ENCODE assay signal across 1 cellular context in genomic region chrX:16892504-16893362, GRCh38.
TF ChIP-seq lines count a peak whose summit lies in the region.

No MANE protein-coding gene starts in this region.

TF ChIP-seq in K562, 482 proteins besides CTCF, POLR2A, EP300 and RAD21 (continued from another document and continues in another):
- TF ChIP-seq MLLT1 (IDR thresholded peaks at IDR 0.05) (no peak), ZNF584 (CRISPR knock-in tag; IDR thresholded peaks at IDR 0.05; ENCODE audit: low read depth) (no peak), ZNF780A (CRISPR knock-in tag; IDR thresholded peaks at IDR 0.05) (no peak), MTA2 (IDR thresholded peaks at IDR 0.05; ENCODE audit: low read depth) (no peak), PHB2 (IDR thresholded peaks at IDR 0.05; ENCODE audit: low read depth) (no peak), NFIX (CRISPR knock-in tag; IDR thresholded peaks at IDR 0.05; ENCODE audit: low read depth) (no peak), ZNF75A (CRISPR knock-in tag; IDR thresholded peaks at IDR 0.05) (no peak), MBD1 (CRISPR knock-in tag; IDR thresholded peaks at IDR 0.05) (no peak), NR3C1 (CRISPR knock-in tag; IDR thresholded peaks at IDR 0.05) (no peak), BRF1 (IDR thresholded peaks at IDR 0.05; ENCODE audit: borderline replicate concordance, extremely low read depth, insufficient read length) (no peak), NFE2 (IDR thresholded peaks at IDR 0.05; ENCODE audit: low read depth) (no peak), ZNF217 (CRISPR knock-in tag; IDR thresholded peaks at IDR 0.05) (no peak), MAX (CRISPR knock-in tag; IDR thresholded peaks at IDR 0.05) (no peak), ZNF354B (CRISPR knock-in tag; IDR thresholded peaks at IDR 0.05) (no peak), CREM (IDR thresholded peaks at IDR 0.05; ENCODE audit: low read depth) (peak; percentile 40; the same call in 1 of the 2 replicates), RBM34 (IDR thresholded peaks at IDR 0.05; ENCODE audit: borderline replicate concordance, insufficient read depth, low read length) (no peak), ZNF507 (tag; conservative IDR thresholded peaks at IDR 0.05) (no peak), ZKSCAN3 (CRISPR knock-in tag; IDR thresholded peaks at IDR 0.05) (no peak), RFX7 (CRISPR knock-in tag; IDR thresholded peaks at IDR 0.05) (no peak), ZC3H8 (IDR thresholded peaks at IDR 0.05) (no peak), PRMT5 (CRISPR knock-in tag; IDR thresholded peaks at IDR 0.05) (no peak), SMARCC2 (IDR thresholded peaks at IDR 0.05; ENCODE audit: low read depth) (no peak), L3MBTL2 (IDR thresholded peaks at IDR 0.05) (peak; percentile 39), HMBOX1 (IDR thresholded peaks at IDR 0.05) (no peak), POLR2H (tag; IDR thresholded peaks at IDR 0.05; ENCODE audit: low read depth) (no peak), RBFOX2 (IDR thresholded peaks at IDR 0.05; ENCODE audit: low read depth, low read length) (no peak), NFE2L1 (tag; IDR thresholded peaks at IDR 0.05; ENCODE audit: borderline replicate concordance, low read depth) (no peak), SREBF2 (CRISPR knock-in tag; IDR thresholded peaks at IDR 0.05) (no peak), KAT8 (IDR thresholded peaks at IDR 0.05; ENCODE audit: low read depth) (no peak), SIN3B (IDR thresholded peaks at IDR 0.05; ENCODE audit: low read depth) (no peak), CHD1 (IDR thresholded peaks at IDR 0.05; ENCODE audit: low read length) (no peak), USF1 (CRISPR knock-in tag; IDR thresholded peaks at IDR 0.05) (no peak), SIX5 (IDR thresholded peaks at IDR 0.05; ENCODE audit: borderline replicate concordance in 1 of 2, insufficient read depth in 1 of 2, low read depth in 1 of 2, low read length in 2 of 2) (no peak), ZFP91 (CRISPR knock-in tag; IDR thresholded peaks at IDR 0.05) (no peak), ELF1 (tag; IDR thresholded peaks at IDR 0.05) (peak; percentile 65), THRB (CRISPR knock-in tag; conservative IDR thresholded peaks at IDR 0.05) (no peak), HMG20B (CRISPR knock-in tag; IDR thresholded peaks at IDR 0.05) (no peak), ZSCAN29 (IDR thresholded peaks at IDR 0.05) (no peak), POLR2B (IDR thresholded peaks at IDR 0.05; ENCODE audit: low read depth, partially characterized antibody) (no peak), PML (IDR thresholded peaks at IDR 0.05; ENCODE audit: low read length) (no peak), ZNF592 (IDR thresholded peaks at IDR 0.05) (no peak), ZNF395 (CRISPR knock-in tag; IDR thresholded peaks at IDR 0.05) (no peak), ZNF212 (CRISPR knock-in tag; IDR thresholded peaks at IDR 0.05) (no peak), FOXA3 (CRISPR knock-in tag; conservative IDR thresholded peaks at IDR 0.05 in 1 of 2, IDR thresholded peaks at IDR 0.05 in 1 of 2) (no peak), JUN (IDR thresholded peaks at IDR 0.05; ENCODE audit: borderline replicate concordance, low read depth, low read length) (no peak), JUN (CRISPR knock-in tag; IDR thresholded peaks at IDR 0.05; ENCODE audit: borderline replicate concordance) (no peak), ZBTB7A (IDR thresholded peaks at IDR 0.05; ENCODE audit: borderline replicate concordance, control insufficient read depth, low read depth, low read length) (no peak), TBL1XR1 (IDR thresholded peaks at IDR 0.05; ENCODE audit: low read length in 2 of 2) (0 out of 4 replicates have a peak, but pooled peaks of 1 of the 2 experiments have one; percentile 13), HIVEP1 (CRISPR knock-in tag; IDR thresholded peaks at IDR 0.05) (no peak), MCM2 (IDR thresholded peaks at IDR 0.05; ENCODE audit: low read depth) (no peak), BMI1 (IDR thresholded peaks at IDR 0.05; ENCODE audit: low read length) (peak; percentile 43; the same call in 1 of the 2 replicates), SAFB (IDR thresholded peaks at IDR 0.05; ENCODE audit: borderline replicate concordance, low read depth, low read length) (no peak), RUNX1 (IDR thresholded peaks at IDR 0.05; ENCODE audit: low read depth) (no peak), ZNF197 (CRISPR knock-in tag; IDR thresholded peaks at IDR 0.05; ENCODE audit: low read depth) (no peak), PCBP2 (IDR thresholded peaks at IDR 0.05; ENCODE audit: low read depth, low read length, poor library complexity, severe bottlenecking) (no peak), MAFK (IDR thresholded peaks at IDR 0.05; ENCODE audit: low read length) (0 out of 2 replicates have a peak, but pooled peaks have one; percentile 8), CREB5 (CRISPR knock-in tag; IDR thresholded peaks at IDR 0.05) (no peak)
